In the genomic region with DNA sequence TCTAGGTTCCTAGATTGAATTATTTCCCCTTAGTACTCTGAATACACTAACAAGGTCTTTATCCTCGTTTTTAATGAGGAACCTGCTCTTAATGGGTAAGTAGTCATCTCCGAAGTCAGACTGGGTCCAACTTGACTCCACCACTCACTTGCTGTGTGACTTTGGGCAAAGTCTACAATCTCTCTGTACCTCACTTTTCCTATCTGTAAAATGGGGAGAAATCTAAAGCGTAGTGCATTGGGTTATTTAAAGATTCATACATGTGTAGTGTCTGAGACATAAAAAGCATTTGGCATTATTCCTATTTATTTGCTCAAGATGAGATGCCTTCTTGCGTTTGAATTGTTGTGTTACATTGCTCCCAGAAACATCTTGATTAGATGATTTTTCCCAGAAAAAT, we compare ENCODE assay signal across 9 cellular contexts. TPM values are rescaled to one million over a fixed set of nuclear protein-coding genes. Genes with fewer than 3 reads are reported as not detected.
DNase-seq lines count a peak whose midpoint lies in the region; ATAC-seq, FAIRE-seq and TF ChIP-seq lines count a peak whose summit lies in the region.
"Had no signal": no experiment of that assay in that cellular context is flagged by ENCODE, and none has a peak within 500 bp of the region (broad histone marks: within the 10 kb centered on the region; RNA-seq: fewer than 3 reads in every experiment).

No MANE protein-coding gene starts in this region.

- H3K4me3 Mint-ChIP-seq in activated naive CD4-positive, alpha-beta T cell treated with anti-CD3 and anti-CD28 coated beads, Interleukin-2, amount 10 ng/mL, durations not matched to agents 7 days and 5 days, result peak overlapping the region; percentile 90
- peak overlapping the region; percentile 88 to 94 (median 90) for H3K4me3 Mint-ChIP-seq in brain
- H3K4me3 Mint-ChIP-seq in mesothelial cell of epicardium, result peak overlapping the region; percentile 92

- H3K9me3 Mint-ChIP-seq in activated naive CD4-positive, alpha-beta T cell treated with anti-CD3 and anti-CD28 coated beads, Interleukin-2, amount 10 ng/mL, durations not matched to agents 7 days and 5 days, result no peaks in the 10 kb centered on the region
- H3K9me3 Mint-ChIP-seq in brain (no peaks in the 10 kb centered on the region), mesothelial cell of epicardium (no peaks in the 10 kb centered on the region)

- TF ChIP-seq CTCF in brain (conservative IDR thresholded peaks at IDR 0.05), result no peak
- no peak for TF ChIP-seq CTCF in mesothelial cell of epicardium (IDR thresholded peaks at IDR 0.05; ENCODE audit: unreplicated experiment)
- no peak for TF ChIP-seq CTCF in transverse colon (IDR thresholded peaks at IDR 0.05)

- ATAC-seq in HG02759 (IDR thresholded peaks at IDR 0.05; ENCODE audit: unreplicated experiment), result no peak

- no peaks in the 10 kb centered on the region for H3K36me3 ChIP-seq in transverse colon

- peaks cover 57% of the 10 kb centered on the region for H3K4me1 Mint-ChIP-seq in activated naive CD4-positive, alpha-beta T cell treated with anti-CD3 and anti-CD28 coated beads, Interleukin-2, amount 10 ng/mL, durations not matched to agents 7 days and 5 days
- H3K4me1 Mint-ChIP-seq in brain (peaks cover 20% of the 10 kb centered on the region), mesothelial cell of epicardium (peaks cover 11% of the 10 kb centered on the region)

- DNase-seq in activated naive CD4-positive, alpha-beta T cell treated with anti-CD3 and anti-CD28 coated beads, Interleukin-2, amount 10 ng/mL, durations not matched to agents 7 days and 5 days, result no peak
- DNase-seq in activated naive CD4-positive, alpha-beta T cell treated with Interleukin-2 at 50 U/mL for 16 hours, result no peak
- no peak for DNase-seq in mesothelial cell of epicardium (ENCODE audit: low spot score in 2 of 2, unreplicated experiment in 2 of 2)
- no peak for DNase-seq in transverse colon
- no peak for DNase-seq in GM12891 (ENCODE audit: insufficient read length, low spot score)
- DNase-seq in AG08396 (ENCODE audit: low spot score), result no peak
- DNase-seq: NCI-H446 treated with DMSO at 0.1 percent for 48 hours had no signal

- CTCF ChIA-PET in activated naive CD4-positive, alpha-beta T cell treated with anti-CD3 and anti-CD28 coated beads, Interleukin-2, amount 10 ng/mL, durations not matched to agents 7 days and 5 days (lab: Charles Lee), result interaction anchor here (1.0 to 2.6 kb wide), 7 partner anchors 10 to 284 kb away, joined by 3 to 14 read pairs (median 6); partner anchors contain the start of genes CEP128 and TSHR

- intact Hi-C loops in transverse colon (cut with DNase I; ENCODE audit: low total_unique reads), result no loop called here

- no peaks in the 10 kb centered on the region for H3K27me3 Mint-ChIP-seq in activated naive CD4-positive, alpha-beta T cell treated with anti-CD3 and anti-CD28 coated beads, Interleukin-2, amount 10 ng/mL, durations not matched to agents 7 days and 5 days
- H3K27me3 Mint-ChIP-seq in brain, result peaks cover 3% of the 10 kb centered on the region
- no peaks in the 10 kb centered on the region for H3K27me3 Mint-ChIP-seq in mesothelial cell of epicardium (ENCODE audit: low read depth)

- 49 to 64% methylated on average over 4 of the region's 4 CpGs for WGBS in transverse colon (ENCODE audit: low coverage in 1 of 2), 2 donors

- peak overlapping the region; percentile 91 to 98 (median 94) for H3K27ac ChIP-seq in transverse colon

- TF ChIP-seq EP300 in transverse colon (IDR thresholded peaks at IDR 0.05; ENCODE audit: low read depth), result no peak

- TF ChIP-seq POLR2A in transverse colon (IDR thresholded peaks at IDR 0.05), result no peak
- no peak for TF ChIP-seq POLR2A in GM12891 (IDR thresholded peaks at IDR 0.05; ENCODE audit: low read depth, low read length)

- no peaks in the 10 kb centered on the region for H3K27me3 ChIP-seq in transverse colon

- no peak for FAIRE-seq in GM12891 (lab: Jason Lieb, UNC)

- no peaks in the 10 kb centered on the region for H3K9me3 ChIP-seq in transverse colon

- H3K4me3 ChIP-seq in transverse colon, result peak overlapping the region in 2 of 4 donors; percentile 60 to 76

- peaks cover 4 to 15% (median 6%) of the 10 kb centered on the region in 4 donors for H3K4me1 ChIP-seq in transverse colon

- H3K36me3 Mint-ChIP-seq in activated naive CD4-positive, alpha-beta T cell treated with anti-CD3 and anti-CD28 coated beads, Interleukin-2, amount 10 ng/mL, durations not matched to agents 7 days and 5 days, result peaks cover 11% of the 10 kb centered on the region
- no peaks in the 10 kb centered on the region for H3K36me3 Mint-ChIP-seq in brain
- H3K36me3 Mint-ChIP-seq in mesothelial cell of epicardium, result no peaks in the 10 kb centered on the region

- peak overlapping the region; percentile 97 for H3K27ac Mint-ChIP-seq in activated naive CD4-positive, alpha-beta T cell treated with anti-CD3 and anti-CD28 coated beads, Interleukin-2, amount 10 ng/mL, durations not matched to agents 7 days and 5 days
- peak overlapping the region; percentile 94 to 99 (median 98) for H3K27ac Mint-ChIP-seq in brain
- H3K27ac Mint-ChIP-seq in mesothelial cell of epicardium, result peak overlapping the region; percentile 96

- in situ Hi-C loops in transverse colon (cut with MboI; ENCODE audit: low pct_ligation_motif_present in 1 of 4, low pct_unique_long_range_greater_than_20kb in 1 of 4, low sequenced_read_pairs in 3 of 4), result loop anchor here in 3 of 4 donors (10.0 kb wide), 1 partner anchor 174 kb away; no protein-coding TSS in a partner anchor

TF ChIP-seq in GM12891, 5 proteins besides CTCF, POLR2A, EP300 and RAD21:
- TF ChIP-seq TAF1 (IDR thresholded peaks at IDR 0.05; ENCODE audit: low read depth, low read length) (no peak), POLR2AphosphoS5 (IDR thresholded peaks at IDR 0.05; ENCODE audit: low read depth, low read length) (no peak), PAX5 (IDR thresholded peaks at IDR 0.05; ENCODE audit: insufficient read depth, low read length, severe bottlenecking) (no peak), POU2F2 (IDR thresholded peaks at IDR 0.05; ENCODE audit: low read depth, low read length) (no peak), SPI1 (IDR thresholded peaks at IDR 0.05; ENCODE audit: low read depth, low read length) (no peak)

RNA-seq across cellular contexts. Expression of gene GTF2A1, which starts 51.5 kb away (rescaled TPM):
- polyA plus RNA-seq in brain (ENCODE audit: insufficient read depth, low read depth, low replicate concordance), result 11.5 TPM
- 29.0 to 31.1 TPM (median 30.5 TPM) in 3 replicates for total RNA-seq in mesothelial cell of epicardium
- 10 to 100 TPM; 10.5 to 48.0 (median 22.5) TPM for total RNA-seq in transverse colon
- 7.8 TPM for polyA plus RNA-seq in GM12891 (2012; ENCODE audit: low read depth, missing spikeins)
